ENCODE assay signal across 1 cellular context in the genomic region with DNA sequence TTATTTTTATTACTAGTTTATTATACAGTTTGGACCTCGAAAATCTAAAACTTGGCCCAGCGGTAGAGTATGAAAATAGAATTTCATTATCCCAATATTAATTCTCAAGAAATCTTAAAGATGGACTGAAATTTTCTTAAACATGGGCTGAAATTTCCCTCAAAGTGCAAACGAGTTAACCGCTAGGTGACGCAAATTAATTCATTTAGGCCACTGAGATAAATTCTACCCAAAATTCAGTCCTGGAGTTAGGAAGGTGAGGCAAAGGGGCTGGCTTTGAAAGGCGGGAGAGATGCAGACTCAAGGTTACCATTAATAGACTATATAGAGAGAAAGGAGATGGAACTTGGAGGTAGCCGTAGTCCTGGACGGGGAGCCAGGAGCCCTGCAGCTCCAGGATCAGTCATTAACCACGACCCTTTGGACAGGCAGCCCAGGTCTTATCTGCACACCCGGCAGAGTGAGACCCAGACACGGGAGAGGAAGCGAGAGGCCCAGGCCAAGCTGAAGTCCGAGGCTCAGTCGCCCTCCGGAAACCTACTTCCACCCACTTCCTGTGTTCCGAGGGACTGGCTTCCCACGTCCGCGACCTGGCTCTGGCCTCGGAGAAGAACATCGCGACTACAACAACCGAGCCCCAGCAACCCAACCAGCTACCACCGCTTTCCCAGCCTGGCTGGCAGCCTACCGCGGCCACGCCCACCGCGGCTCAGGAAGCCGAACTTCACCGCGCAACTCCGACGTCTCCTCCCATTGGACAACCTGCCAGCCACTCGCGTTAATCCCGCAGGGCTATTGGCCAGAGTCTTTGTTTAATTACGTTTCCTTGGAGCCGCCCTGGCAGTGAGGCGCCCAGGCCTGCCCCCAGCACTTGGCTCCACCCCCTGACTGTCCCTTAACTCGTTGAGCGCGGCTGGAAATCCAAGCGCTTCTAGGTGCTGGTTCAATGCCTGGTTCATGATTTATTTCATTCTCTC.
A peak's percentile ranks its signal among the peaks of the same experiment; 100 is the strongest.
TF ChIP-seq lines count a peak whose summit lies in the region.

TSS of gene EFCAB11 (minus strand) at position 686 of the 977 bp plus-strand sequence. CDS start at position 616, 70 bp downstream.

TF ChIP-seq in GM12878, 131 proteins besides CTCF, POLR2A, EP300 and RAD21 (continued from another document and continues in another):
- TF ChIP-seq NKRF (conservative IDR thresholded peaks at IDR 0.05) (peak; percentile 99), NR2F1 (conservative IDR thresholded peaks at IDR 0.05) (no peak), SPI1 (IDR thresholded peaks at IDR 0.05; ENCODE audit: borderline replicate concordance, insufficient read depth, low read depth, low read length) (peak; percentile 41; the same call in 1 of the 2 replicates), MXI1 (IDR thresholded peaks at IDR 0.05; ENCODE audit: low read depth, low read length) (peak; percentile 90; the same call in 1 of the 2 replicates), POLR2AphosphoS2 (IDR thresholded peaks at IDR 0.05; ENCODE audit: low read depth, low read length) (0 out of 2 replicates have a peak, but pooled peaks have one; percentile 53), ESRRA (IDR thresholded peaks at IDR 0.05; ENCODE audit: low read length) (0 out of 2 replicates have a peak, but pooled peaks have one; percentile 38), REST (IDR thresholded peaks at IDR 0.05; ENCODE audit: low read depth, low read length) (no peak), USF1 (IDR thresholded peaks at IDR 0.05; ENCODE audit: borderline replicate concordance, extremely low read length, insufficient read depth, low read depth, low read length) (no peak), MAX (IDR thresholded peaks at IDR 0.05; ENCODE audit: low read depth, low read length) (peak; percentile 40; the same call in 1 of the 2 replicates), ELK1 (IDR thresholded peaks at IDR 0.05; ENCODE audit: low read depth, low read length) (peak; percentile 62; the same call in 1 of the 2 replicates), POU2F2 (IDR thresholded peaks at IDR 0.05; ENCODE audit: borderline replicate concordance, low read depth, low read length) (peak; percentile 40; the same call in 1 of the 3 replicates), PBX3 (IDR thresholded peaks at IDR 0.05; ENCODE audit: insufficient replicate concordance, low read depth, low read length) (peak; percentile 97), BACH1 (IDR thresholded peaks at IDR 0.05; ENCODE audit: borderline replicate concordance) (0 out of 2 replicates have a peak, but pooled peaks have one; percentile 35), CREB1 (IDR thresholded peaks at IDR 0.05; ENCODE audit: low read depth) (peak; percentile 60; the same call in 1 of the 2 replicates), MEF2B (IDR thresholded peaks at IDR 0.05; ENCODE audit: partially characterized antibody, poor library complexity, severe bottlenecking) (no peak), SIN3A (IDR thresholded peaks at IDR 0.05; ENCODE audit: low read depth, low read length) (peak; percentile 99), CHD4 (IDR thresholded peaks at IDR 0.05) (no peak), BRCA1 (IDR thresholded peaks at IDR 0.05; ENCODE audit: low read depth, low read length) (no peak), SP1 (IDR thresholded peaks at IDR 0.05; ENCODE audit: low read depth, low read length) (peak; percentile 96), RUNX3 (IDR thresholded peaks at IDR 0.05; ENCODE audit: low read length) (peak; percentile 46; the same call in 1 of the 2 replicates), NFYA (IDR thresholded peaks at IDR 0.05; ENCODE audit: borderline replicate concordance, low read depth, low read length) (peak; percentile 8; the same call in 1 of the 2 replicates), HDGF (IDR thresholded peaks at IDR 0.05) (peak; percentile 88), CEBPB (IDR thresholded peaks at IDR 0.05; ENCODE audit: borderline replicate concordance in 1 of 2, low read depth in 2 of 2, low read length in 2 of 2) (no peak), EGR1 (IDR thresholded peaks at IDR 0.05; ENCODE audit: borderline replicate concordance in 1 of 2, low read depth in 2 of 2, low read length in 2 of 2) (peak in 1 of 2 experiments; percentile 41; a peak in 1 of 3 replicates), FOS (IDR thresholded peaks at IDR 0.05; ENCODE audit: borderline replicate concordance, extremely low read depth, insufficient read length) (peak; percentile 72), CHD1 (IDR thresholded peaks at IDR 0.05; ENCODE audit: low read depth, low read length) (no peak), TCF7 (IDR thresholded peaks at IDR 0.05; ENCODE audit: borderline replicate concordance) (no peak), FOXK2 (IDR thresholded peaks at IDR 0.05) (no peak), TCF3 (IDR thresholded peaks at IDR 0.05; ENCODE audit: borderline replicate concordance, insufficient read depth, low read depth, low read length) (no peak)
- TF ChIP-seq, protein P1, sequence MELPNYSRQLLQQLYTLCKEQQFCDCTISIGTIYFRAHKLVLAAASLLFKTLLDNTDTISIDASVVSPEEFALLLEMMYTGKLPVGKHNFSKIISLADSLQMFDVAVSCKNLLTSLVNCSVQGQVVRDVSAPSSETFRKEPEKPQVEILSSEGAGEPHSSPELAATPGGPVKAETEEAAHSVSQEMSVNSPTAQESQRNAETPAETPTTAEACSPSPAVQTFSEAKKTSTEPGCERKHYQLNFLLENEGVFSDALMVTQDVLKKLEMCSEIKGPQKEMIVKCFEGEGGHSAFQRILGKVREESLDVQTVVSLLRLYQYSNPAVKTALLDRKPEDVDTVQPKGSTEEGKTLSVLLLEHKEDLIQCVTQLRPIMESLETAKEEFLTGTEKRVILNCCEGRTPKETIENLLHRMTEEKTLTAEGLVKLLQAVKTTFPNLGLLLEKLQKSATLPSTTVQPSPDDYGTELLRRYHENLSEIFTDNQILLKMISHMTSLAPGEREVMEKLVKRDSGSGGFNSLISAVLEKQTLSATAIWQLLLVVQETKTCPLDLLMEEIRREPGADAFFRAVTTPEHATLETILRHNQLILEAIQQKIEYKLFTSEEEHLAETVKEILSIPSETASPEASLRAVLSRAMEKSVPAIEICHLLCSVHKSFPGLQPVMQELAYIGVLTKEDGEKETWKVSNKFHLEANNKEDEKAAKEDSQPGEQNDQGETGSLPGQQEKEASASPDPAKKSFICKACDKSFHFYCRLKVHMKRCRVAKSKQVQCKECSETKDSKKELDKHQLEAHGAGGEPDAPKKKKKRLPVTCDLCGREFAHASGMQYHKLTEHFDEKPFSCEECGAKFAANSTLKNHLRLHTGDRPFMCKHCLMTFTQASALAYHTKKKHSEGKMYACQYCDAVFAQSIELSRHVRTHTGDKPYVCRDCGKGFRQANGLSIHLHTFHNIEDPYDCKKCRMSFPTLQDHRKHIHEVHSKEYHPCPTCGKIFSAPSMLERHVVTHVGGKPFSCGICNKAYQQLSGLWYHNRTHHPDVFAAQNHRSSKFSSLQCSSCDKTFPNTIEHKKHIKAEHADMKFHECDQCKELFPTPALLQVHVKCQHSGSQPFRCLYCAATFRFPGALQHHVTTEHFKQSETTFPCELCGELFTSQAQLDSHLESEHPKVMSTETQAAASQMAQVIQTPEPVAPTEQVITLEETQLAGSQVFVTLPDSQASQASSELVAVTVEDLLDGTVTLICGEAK (IDR thresholded peaks at IDR 0.05; ENCODE audit: borderline replicate concordance), result peak; percentile 81; the same call in 1 of the 2 replicates
- TF ChIP-seq, protein P2, sequence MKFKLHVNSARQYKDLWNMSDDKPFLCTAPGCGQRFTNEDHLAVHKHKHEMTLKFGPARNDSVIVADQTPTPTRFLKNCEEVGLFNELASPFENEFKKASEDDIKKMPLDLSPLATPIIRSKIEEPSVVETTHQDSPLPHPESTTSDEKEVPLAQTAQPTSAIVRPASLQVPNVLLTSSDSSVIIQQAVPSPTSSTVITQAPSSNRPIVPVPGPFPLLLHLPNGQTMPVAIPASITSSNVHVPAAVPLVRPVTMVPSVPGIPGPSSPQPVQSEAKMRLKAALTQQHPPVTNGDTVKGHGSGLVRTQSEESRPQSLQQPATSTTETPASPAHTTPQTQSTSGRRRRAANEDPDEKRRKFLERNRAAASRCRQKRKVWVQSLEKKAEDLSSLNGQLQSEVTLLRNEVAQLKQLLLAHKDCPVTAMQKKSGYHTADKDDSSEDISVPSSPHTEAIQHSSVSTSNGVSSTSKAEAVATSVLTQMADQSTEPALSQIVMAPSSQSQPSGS (IDR thresholded peaks at IDR 0.05; ENCODE audit: low read length), result no peak
- TF ChIP-seq, protein P3, sequence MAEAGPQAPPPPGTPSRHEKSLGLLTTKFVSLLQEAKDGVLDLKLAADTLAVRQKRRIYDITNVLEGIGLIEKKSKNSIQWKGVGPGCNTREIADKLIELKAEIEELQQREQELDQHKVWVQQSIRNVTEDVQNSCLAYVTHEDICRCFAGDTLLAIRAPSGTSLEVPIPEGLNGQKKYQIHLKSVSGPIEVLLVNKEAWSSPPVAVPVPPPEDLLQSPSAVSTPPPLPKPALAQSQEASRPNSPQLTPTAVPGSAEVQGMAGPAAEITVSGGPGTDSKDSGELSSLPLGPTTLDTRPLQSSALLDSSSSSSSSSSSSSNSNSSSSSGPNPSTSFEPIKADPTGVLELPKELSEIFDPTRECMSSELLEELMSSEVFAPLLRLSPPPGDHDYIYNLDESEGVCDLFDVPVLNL (IDR thresholded peaks at IDR 0.05; ENCODE audit: low read depth, low read length), result peak; percentile 92
- TF ChIP-seq, protein P4, sequence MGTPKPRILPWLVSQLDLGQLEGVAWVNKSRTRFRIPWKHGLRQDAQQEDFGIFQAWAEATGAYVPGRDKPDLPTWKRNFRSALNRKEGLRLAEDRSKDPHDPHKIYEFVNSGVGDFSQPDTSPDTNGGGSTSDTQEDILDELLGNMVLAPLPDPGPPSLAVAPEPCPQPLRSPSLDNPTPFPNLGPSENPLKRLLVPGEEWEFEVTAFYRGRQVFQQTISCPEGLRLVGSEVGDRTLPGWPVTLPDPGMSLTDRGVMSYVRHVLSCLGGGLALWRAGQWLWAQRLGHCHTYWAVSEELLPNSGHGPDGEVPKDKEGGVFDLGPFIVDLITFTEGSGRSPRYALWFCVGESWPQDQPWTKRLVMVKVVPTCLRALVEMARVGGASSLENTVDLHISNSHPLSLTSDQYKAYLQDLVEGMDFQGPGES (IDR thresholded peaks at IDR 0.05), result peak; percentile 82
